Comparison of ENCODE assay signal across 8 cellular contexts in the genomic region with DNA sequence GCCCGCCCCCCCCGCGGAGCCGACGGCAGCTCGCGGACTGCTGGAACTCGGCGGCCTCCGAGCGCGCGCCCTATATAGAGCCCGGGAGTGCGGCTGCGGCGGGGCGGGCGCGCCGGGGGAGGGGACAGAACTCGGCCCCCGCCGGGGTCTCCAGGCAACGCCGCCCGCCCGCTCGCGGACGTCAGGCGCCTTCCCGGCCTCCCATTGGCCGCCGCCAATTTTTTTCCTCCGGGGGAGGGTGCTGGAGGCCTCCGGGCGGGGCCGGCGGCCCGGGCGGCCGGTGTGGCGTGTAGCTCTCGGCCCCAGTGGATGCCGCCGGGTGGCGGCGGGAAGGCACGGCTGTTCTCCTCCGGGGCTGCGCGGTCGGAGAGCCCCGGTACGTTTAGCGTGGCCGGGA. TPM values are rescaled to one million over a fixed set of nuclear protein-coding genes. Genes with fewer than 3 reads are reported as not detected.
DNase-seq lines count a peak whose midpoint lies in the region; ATAC-seq and TF ChIP-seq lines count a peak whose summit lies in the region.

A gene with protein sequence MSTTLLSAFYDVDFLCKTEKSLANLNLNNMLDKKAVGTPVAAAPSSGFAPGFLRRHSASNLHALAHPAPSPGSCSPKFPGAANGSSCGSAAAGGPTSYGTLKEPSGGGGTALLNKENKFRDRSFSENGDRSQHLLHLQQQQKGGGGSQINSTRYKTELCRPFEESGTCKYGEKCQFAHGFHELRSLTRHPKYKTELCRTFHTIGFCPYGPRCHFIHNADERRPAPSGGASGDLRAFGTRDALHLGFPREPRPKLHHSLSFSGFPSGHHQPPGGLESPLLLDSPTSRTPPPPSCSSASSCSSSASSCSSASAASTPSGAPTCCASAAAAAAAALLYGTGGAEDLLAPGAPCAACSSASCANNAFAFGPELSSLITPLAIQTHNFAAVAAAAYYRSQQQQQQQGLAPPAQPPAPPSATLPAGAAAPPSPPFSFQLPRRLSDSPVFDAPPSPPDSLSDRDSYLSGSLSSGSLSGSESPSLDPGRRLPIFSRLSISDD (minus strand): TSS at position 49 of the 397 bp plus-strand sequence. CDS start 291 bp downstream, outside the sequence.

- intact Hi-C loops in mammary epithelial cell (cut with micrococcal nuclease): loop anchor here (1.0 kb wide), 2 partner anchors 95 to 140 kb away; no protein-coding TSS in a partner anchor

- no CpG with 5 or more reads among the region's 58 CpGs for WGBS in mammary epithelial cell (ENCODE audit: low coverage, missing lambda C conversion rate)

- no TSS peak for BruUV-seq in mammary epithelial cell (replicated peaks; lab: Mats Ljungman, UMichigan)

- H3K27ac ChIP-seq in mammary epithelial cell (ENCODE audit: insufficient read depth, low read depth, low read length): peak within 1 kb of the TSS; percentile 88

- H3K36me3 ChIP-seq in mammary epithelial cell (ENCODE audit: insufficient read depth, low read length): peaks cover 11% of the 10 kb centered on the region

- H3K4me3 ChIP-seq in mammary epithelial cell (replicated peaks in 1 of 3; ENCODE audit: insufficient read depth in 1 of 3, low read depth in 2 of 3, low read length in 3 of 3): peak within 1 kb of the TSS; percentile 83 to 88 (median 86)

- peaks cover 29% of the 10 kb centered on the region for H3K4me1 ChIP-seq in mammary epithelial cell (ENCODE audit: insufficient read depth, low read length)

- peak within 1 kb of the TSS; percentile 82 for H3K4me3 Mint-ChIP-seq in WTC11
- peak within 1 kb of the TSS; percentile 90 to 99 (median 97) for H3K4me3 Mint-ChIP-seq in immature natural killer cell

- POLR2A ChIA-PET in WTC11 (lab: Charles Lee): interaction anchor here (0.7 to 2.3 kb wide), 7 partner anchors 9 to 125 kb away, joined by 3 to 11 read pairs (median 4); no protein-coding TSS in a partner anchor

- H3K9me3 Mint-ChIP-seq in WTC11 (no peaks in the 10 kb centered on the region), immature natural killer cell (peaks cover 0 to 4% (median 0%) of the 10 kb centered on the region in 6 donors)

- H3K27me3 ChIP-seq in mammary epithelial cell (ENCODE audit: insufficient read depth, low read length): no peaks in the 10 kb centered on the region

- H3K36me3 Mint-ChIP-seq in WTC11: peaks cover 15% of the 10 kb centered on the region
- H3K36me3 Mint-ChIP-seq in immature natural killer cell: peaks cover 35 to 50% (median 39%) of the 10 kb centered on the region in 3 donors

- H3K9ac ChIP-seq in mammary epithelial cell (ENCODE audit: insufficient read depth, low read length): peak within 1 kb of the TSS; percentile 95

- CTCF ChIA-PET in WTC11 (lab: Charles Lee): interaction anchor here (0.6 to 5.1 kb wide), 21 partner anchors 8 to 295 kb away, joined by 3 to 31 read pairs (median 12); no protein-coding TSS in a partner anchor
- CTCF ChIA-PET in mammary epithelial cell (lab: Charles Lee; ENCODE audit: low non-redundant PET): interaction anchor here (0.5 to 0.7 kb wide), 3 partner anchors 205 to 416 kb away, joined by 3 to 5 read pairs (median 3); no protein-coding TSS in a partner anchor

- H3K27ac Mint-ChIP-seq in WTC11: peak within 1 kb of the TSS; percentile 60; the same call in 1 of the 2 replicates
- H3K27ac Mint-ChIP-seq in immature natural killer cell: peak within 1 kb of the TSS; percentile 96 to 98 (median 96)

- TF ChIP-seq CTCF in WTC11 (IDR thresholded peaks at IDR 0.05): no peak
- no peak for TF ChIP-seq CTCF in mammary epithelial cell (conservative IDR thresholded peaks at IDR 0.05 in 1 of 2, IDR thresholded peaks at IDR 0.05 in 1 of 2; ENCODE audit: extremely low read depth in 1 of 2, insufficient read depth in 1 of 2, low read depth in 1 of 2, low read length in 2 of 2)

- peak; percentile 98 for DNase-seq in AG08395 (ENCODE audit: low spot score)
- DNase-seq in NCI-H226: peak; percentile 94
- DNase-seq in WTC11 (ENCODE audit: low spot score): peak; percentile 85
- peak; percentile 95 for DNase-seq in mammary epithelial cell
- peak; percentile 98 to 99 (median 99) for DNase-seq in immature natural killer cell
- DNase-seq in stimulated activated CD4-positive, alpha-beta T cell treated with anti-CD3 and anti-CD28 coated beads, Interleukin-12 subunit alpha, Interleukin-12 subunit beta, amount 100 ng/mL, for 4 hours: peak; percentile 93

- peak within 1 kb of the TSS; percentile 22 for H2AFZ ChIP-seq in mammary epithelial cell (ENCODE audit: low read depth, low read length)

- H3K9me3 ChIP-seq in mammary epithelial cell (replicated peaks; ENCODE audit: insufficient read depth, low read length): no peaks in the 10 kb centered on the region

- H3K79me2 ChIP-seq in mammary epithelial cell (ENCODE audit: insufficient read depth, low read length): peaks cover 65% of the 10 kb centered on the region

- dilution Hi-C loops in mammary epithelial cell (cut with HindIII; ENCODE audit: low sequenced_read_pairs): loop anchor here (5.0 kb wide), 1 partner anchor 284 kb away; no protein-coding TSS in a partner anchor

- peaks cover 58% of the 10 kb centered on the region for H3K4me1 Mint-ChIP-seq in WTC11
- peaks cover 36 to 39% of the 10 kb centered on the region in 2 donors for H3K4me1 Mint-ChIP-seq in immature natural killer cell

- peak within 1 kb of the TSS; percentile 96 for H3K4me2 ChIP-seq in mammary epithelial cell (ENCODE audit: insufficient read depth, low read depth, low read length)

- peaks cover 19% of the 10 kb centered on the region for H4K20me1 ChIP-seq in mammary epithelial cell (ENCODE audit: insufficient read depth, low read length)

- ATAC-seq in HG03159 (IDR thresholded peaks at IDR 0.05; ENCODE audit: unreplicated experiment): peak; percentile 55
- peak; percentile 26 for ATAC-seq in WTC11

- H3K27me3 Mint-ChIP-seq in WTC11 (ENCODE audit: low read depth) (no peaks in the 10 kb centered on the region), immature natural killer cell (ENCODE audit: low read depth in 3 of 3) (peaks cover 51 to 78% (median 75%) of the 10 kb centered on the region in 3 donors)

- peak; percentile 99 for TF ChIP-seq POLR2A in GM18951 (IDR thresholded peaks at IDR 0.05; ENCODE audit: extremely low read depth, insufficient read depth, insufficient read length)

- in situ Hi-C loops in GM18951 (cut with MboI; ENCODE audit: low sequenced_read_pairs, unreplicated experiment): no loop called here
- in situ Hi-C loops in mammary epithelial cell (cut with MboI; ENCODE audit: low sequenced_read_pairs in 2 of 2): loop anchor here (5.0 to 10.0 kb wide), 7 partner anchors 72 to 399 kb away; no protein-coding TSS in a partner anchor

TF ChIP-seq in WTC11, 78 proteins besides CTCF, POLR2A, EP300 and RAD21 (continues in another document):
- TF ChIP-seq OVOL2 (CRISPR knock-in tag; IDR thresholded peaks at IDR 0.05; ENCODE audit: borderline replicate concordance) (peak; percentile 47; the same call in 1 of the 2 replicates), ZNF423 (CRISPR knock-in tag; IDR thresholded peaks at IDR 0.05) (peak; percentile 91), SP1 (CRISPR knock-in tag; conservative IDR thresholded peaks at IDR 0.05) (peak; percentile 49; the same call in 1 of the 2 replicates)
- TF ChIP-seq, protein P1, sequence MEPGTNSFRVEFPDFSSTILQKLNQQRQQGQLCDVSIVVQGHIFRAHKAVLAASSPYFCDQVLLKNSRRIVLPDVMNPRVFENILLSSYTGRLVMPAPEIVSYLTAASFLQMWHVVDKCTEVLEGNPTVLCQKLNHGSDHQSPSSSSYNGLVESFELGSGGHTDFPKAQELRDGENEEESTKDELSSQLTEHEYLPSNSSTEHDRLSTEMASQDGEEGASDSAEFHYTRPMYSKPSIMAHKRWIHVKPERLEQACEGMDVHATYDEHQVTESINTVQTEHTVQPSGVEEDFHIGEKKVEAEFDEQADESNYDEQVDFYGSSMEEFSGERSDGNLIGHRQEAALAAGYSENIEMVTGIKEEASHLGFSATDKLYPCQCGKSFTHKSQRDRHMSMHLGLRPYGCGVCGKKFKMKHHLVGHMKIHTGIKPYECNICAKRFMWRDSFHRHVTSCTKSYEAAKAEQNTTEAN (CRISPR knock-in tag; IDR thresholded peaks at IDR 0.05): peak; percentile 18; the same call in 1 of the 2 replicates
- TF ChIP-seq, protein P2, sequence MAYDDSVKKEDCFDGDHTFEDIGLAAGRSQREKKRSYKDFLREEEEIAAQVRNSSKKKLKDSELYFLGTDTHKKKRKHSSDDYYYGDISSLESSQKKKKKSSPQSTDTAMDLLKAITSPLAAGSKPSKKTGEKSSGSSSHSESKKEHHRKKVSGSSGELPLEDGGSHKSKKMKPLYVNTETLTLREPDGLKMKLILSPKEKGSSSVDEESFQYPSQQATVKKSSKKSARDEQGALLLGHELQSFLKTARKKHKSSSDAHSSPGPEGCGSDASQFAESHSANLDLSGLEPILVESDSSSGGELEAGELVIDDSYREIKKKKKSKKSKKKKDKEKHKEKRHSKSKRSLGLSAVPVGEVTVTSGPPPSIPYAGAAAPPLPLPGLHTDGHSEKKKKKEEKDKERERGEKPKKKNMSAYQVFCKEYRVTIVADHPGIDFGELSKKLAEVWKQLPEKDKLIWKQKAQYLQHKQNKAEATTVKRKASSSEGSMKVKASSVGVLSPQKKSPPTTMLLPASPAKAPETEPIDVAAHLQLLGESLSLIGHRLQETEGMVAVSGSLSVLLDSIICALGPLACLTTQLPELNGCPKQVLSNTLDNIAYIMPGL (CRISPR knock-in tag; IDR thresholded peaks at IDR 0.05): 0 out of 2 replicates have a peak, but pooled peaks have one; percentile 18
- TF ChIP-seq, protein P3, sequence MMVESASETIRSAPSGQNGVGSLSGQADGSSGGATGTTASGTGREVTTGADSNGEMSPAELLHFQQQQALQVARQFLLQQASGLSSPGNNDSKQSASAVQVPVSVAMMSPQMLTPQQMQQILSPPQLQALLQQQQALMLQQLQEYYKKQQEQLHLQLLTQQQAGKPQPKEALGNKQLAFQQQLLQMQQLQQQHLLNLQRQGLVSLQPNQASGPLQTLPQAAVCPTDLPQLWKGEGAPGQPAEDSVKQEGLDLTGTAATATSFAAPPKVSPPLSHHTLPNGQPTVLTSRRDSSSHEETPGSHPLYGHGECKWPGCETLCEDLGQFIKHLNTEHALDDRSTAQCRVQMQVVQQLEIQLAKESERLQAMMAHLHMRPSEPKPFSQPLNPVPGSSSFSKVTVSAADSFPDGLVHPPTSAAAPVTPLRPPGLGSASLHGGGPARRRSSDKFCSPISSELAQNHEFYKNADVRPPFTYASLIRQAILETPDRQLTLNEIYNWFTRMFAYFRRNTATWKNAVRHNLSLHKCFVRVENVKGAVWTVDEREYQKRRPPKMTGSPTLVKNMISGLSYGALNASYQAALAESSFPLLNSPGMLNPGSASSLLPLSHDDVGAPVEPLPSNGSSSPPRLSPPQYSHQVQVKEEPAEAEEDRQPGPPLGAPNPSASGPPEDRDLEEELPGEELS (CRISPR knock-in tag; IDR thresholded peaks at IDR 0.05): no peak

RNA-seq across cellular contexts. Expression of the gene that starts here (rescaled TPM):
- total RNA-seq in WTC11 (2021): 50.4 to 63.4 TPM (median 61.6 TPM) in 3 replicates
- 100 to 1,000 TPM in 1 of 2 donors, 10 to 100 TPM in 1; 26.3 to 213 TPM for total RNA-seq in mammary epithelial cell
- polyA plus RNA-seq in mammary epithelial cell: 35.6 TPM
- polyA minus RNA-seq in mammary epithelial cell: 68.7 TPM
- polyA plus RNA-seq in immature natural killer cell: 100 to 1,000 TPM; 166 to 431 (median 274) TPM

Comparison
In these comparisons a context has a peak if more than half of its experiments do, and no peak if none do; other contexts are left out.
1. Peak in every context shown above with its lines: DNase-seq, ATAC-seq, H3K4me3 ChIP-seq and H3K27ac ChIP-seq.